9 cellular contexts compared by ENCODE assay signal in genomic region chr13:110555601-110556223, GRCh38. TPM values are rescaled to one million over a fixed set of nuclear protein-coding genes. Genes with fewer than 3 reads are reported as not detected.
A peak's percentile ranks its signal among the peaks of the same experiment; 100 is the strongest.
DNase-seq lines count a peak whose midpoint lies in the region; ATAC-seq and TF ChIP-seq lines count a peak whose summit lies in the region.
"Had no signal": no experiment of that assay in that cellular context is flagged by ENCODE, and none has a peak within 500 bp of the region (broad histone marks: within the 10 kb centered on the region; RNA-seq: fewer than 3 reads in every experiment).

No MANE protein-coding gene starts in this region.

- intact Hi-C loops in dendritic cell treated with granulocyte-macrophage colony-stimulating factor and Interleukin-4, amounts not matched to agents 40 ng/mL and 50 ng/mL, for 4 days (cut with micrococcal nuclease), result no loop called here
- intact Hi-C loops in stomach (cut with DNase I; ENCODE audit: low total_unique reads) (no loop called here), vagina (cut with DNase I) (no loop called here), right cardiac atrium (cut with DNase I) (no loop called here)

- peaks cover 26 to 94% (median 79%) of the 10 kb centered on the region in 4 donors for H3K4me1 ChIP-seq in stomach
- peaks cover 13% of the 10 kb centered on the region for H3K4me1 ChIP-seq in vagina
- peaks cover 5% of the 10 kb centered on the region for H3K4me1 ChIP-seq in right cardiac atrium (ENCODE audit: control insufficient read depth, insufficient read depth, low read length)

- ATAC-seq in GM19463 (IDR thresholded peaks at IDR 0.05; ENCODE audit: unreplicated experiment), result peak; percentile 71
- no peak for ATAC-seq in HG03565 (IDR thresholded peaks at IDR 0.05; ENCODE audit: unreplicated experiment)
- ATAC-seq in right cardiac atrium, result no peak

- peaks cover 77% of the 10 kb centered on the region for H3K4me1 Mint-ChIP-seq in dendritic cell treated with granulocyte-macrophage colony-stimulating factor and Interleukin-4, amounts not matched to agents 40 ng/mL and 50 ng/mL, for 4 days (ENCODE audit: low read depth)

- DNase-seq in NCI-H2196 (lab: John Stamatoyannopoulos, UW; ENCODE audit: unreplicated experiment) (peak; percentile 58), stomach (peak; percentile 70), vagina (ENCODE audit: extremely low spot score in 2 of 2) (no peak), right cardiac atrium (no peak)
- DNase-seq: effector memory CD4-positive, alpha-beta T cell; GOT3 had no signal

- peaks cover 80% of the 10 kb centered on the region for H3K36me3 Mint-ChIP-seq in dendritic cell treated with granulocyte-macrophage colony-stimulating factor and Interleukin-4, amounts not matched to agents 40 ng/mL and 50 ng/mL, for 4 days (ENCODE audit: low read depth)

- TF ChIP-seq CTCF in stomach (IDR thresholded peaks at IDR 0.05) (no peak), vagina (IDR thresholded peaks at IDR 0.05) (no peak)

- H3K4me3 Mint-ChIP-seq in dendritic cell treated with granulocyte-macrophage colony-stimulating factor and Interleukin-4, amounts not matched to agents 40 ng/mL and 50 ng/mL, for 4 days, result no peak overlapping the region

- TF ChIP-seq EP300 in stomach (IDR thresholded peaks at IDR 0.05), result no peak

- no peaks in the 10 kb centered on the region for H3K27me3 Mint-ChIP-seq in dendritic cell treated with granulocyte-macrophage colony-stimulating factor and Interleukin-4, amounts not matched to agents 40 ng/mL and 50 ng/mL, for 4 days

- H3K27ac ChIP-seq in stomach (peak overlapping the region; percentile 37 to 98 (median 81)), vagina (no peak overlapping the region), right cardiac atrium (ENCODE audit: low read length) (no peak overlapping the region)

- H3K9me3 ChIP-seq in stomach (no peaks in the 10 kb centered on the region), vagina (no peaks in the 10 kb centered on the region), right cardiac atrium (ENCODE audit: control insufficient read depth, low read length) (no peaks in the 10 kb centered on the region)

- no peaks in the 10 kb centered on the region for H3K27me3 ChIP-seq in stomach
- no peaks in the 10 kb centered on the region for H3K27me3 ChIP-seq in vagina
- no peaks in the 10 kb centered on the region for H3K27me3 ChIP-seq in right cardiac atrium (ENCODE audit: control insufficient read depth, insufficient read depth)

- 51 to 76% (median 63%) methylated on average over 16 of the region's 16 CpGs for WGBS in stomach, 5 donors
- 93% methylated on average over 16 of the region's 16 CpGs for WGBS in right cardiac atrium

- H3K4me3 ChIP-seq in stomach (peak overlapping the region in 1 of 4 donors; percentile 0), vagina (no peak overlapping the region), right cardiac atrium (ENCODE audit: low read length) (no peak overlapping the region)

- H3K9me3 Mint-ChIP-seq in dendritic cell treated with granulocyte-macrophage colony-stimulating factor and Interleukin-4, amounts not matched to agents 40 ng/mL and 50 ng/mL, for 4 days, result peaks cover 6% of the 10 kb centered on the region

- H3K27ac Mint-ChIP-seq in dendritic cell treated with granulocyte-macrophage colony-stimulating factor and Interleukin-4, amounts not matched to agents 40 ng/mL and 50 ng/mL, for 4 days, result peak overlapping the region; percentile 44

- H3K36me3 ChIP-seq in stomach, result peaks cover 0 to 18% (median 5%) of the 10 kb centered on the region in 4 donors
- H3K36me3 ChIP-seq in vagina, result no peaks in the 10 kb centered on the region

- TF ChIP-seq POLR2A in stomach (IDR thresholded peaks at IDR 0.05), result no peak
- TF ChIP-seq POLR2A in vagina (IDR thresholded peaks at IDR 0.05), result no peak

RNA-seq across cellular contexts. Expression of gene RAB20, which starts 5.8 kb away (rescaled TPM):
- total RNA-seq in stomach (10 to 100 TPM; 11.7 to 44.6 (median 20.0) TPM), vagina (15.2 TPM), right cardiac atrium (10 to 100 TPM; 10.5 to 15.3 (median 12.3) TPM)
- polyA plus RNA-seq in stomach (10 to 100 TPM; 25.5 to 41.8 (median 36.0) TPM), right cardiac atrium (11.8 TPM)

RNA-seq across cellular contexts. Expression of gene NAXD, which starts 59.6 kb away (rescaled TPM):
- total RNA-seq in stomach (10 to 100 TPM; 25.7 to 50.7 (median 34.4) TPM), vagina (17.2 TPM), right cardiac atrium (10 to 100 TPM; 24.4 to 28.6 (median 26.5) TPM)
- polyA plus RNA-seq in stomach (10 to 100 TPM; 38.4 to 44.7 (median 41.4) TPM), right cardiac atrium (22.6 TPM)

Comparison
In these comparisons a context has a peak if more than half of its experiments do, and no peak if none do; other contexts are left out.
1. DNase-seq: peak in NCI-H2196 (single experiment) and stomach (single experiment); none in vagina (0 of 2) and right cardiac atrium (0 of 3).
2. H3K27ac ChIP-seq: peak in stomach (5 of 5); none in vagina (single experiment) and right cardiac atrium (single experiment).